Comparison of ENCODE assay signal across 2 cellular contexts in genomic region chr9:113604393-113604792, GRCh38.
TF ChIP-seq lines count a peak whose summit lies in the region.

No MANE protein-coding gene starts in this region.

TF ChIP-seq in IMR-90, 13 proteins besides CTCF, POLR2A, EP300 and RAD21 (continued from another document):
- TF ChIP-seq, protein P1, sequence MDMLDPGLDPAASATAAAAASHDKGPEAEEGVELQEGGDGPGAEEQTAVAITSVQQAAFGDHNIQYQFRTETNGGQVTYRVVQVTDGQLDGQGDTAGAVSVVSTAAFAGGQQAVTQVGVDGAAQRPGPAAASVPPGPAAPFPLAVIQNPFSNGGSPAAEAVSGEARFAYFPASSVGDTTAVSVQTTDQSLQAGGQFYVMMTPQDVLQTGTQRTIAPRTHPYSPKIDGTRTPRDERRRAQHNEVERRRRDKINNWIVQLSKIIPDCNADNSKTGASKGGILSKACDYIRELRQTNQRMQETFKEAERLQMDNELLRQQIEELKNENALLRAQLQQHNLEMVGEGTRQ (IDR thresholded peaks at IDR 0.05; ENCODE audit: low read depth, low read length): peak; percentile 79; the same call in 1 of the 2 replicates
TF ChIP-seq in IMR-90: peak in this region for 1.

TF ChIP-seq in K562, 482 proteins besides CTCF, POLR2A, EP300 and RAD21 (continued from another document):
- TF ChIP-seq, protein P1 (CRISPR knock-in tag; IDR thresholded peaks at IDR 0.05): peak; percentile 82
- TF ChIP-seq NFYB (IDR thresholded peaks at IDR 0.05; ENCODE audit: extremely low read depth, insufficient read length) (peak; percentile 43), STAT5A (IDR thresholded peaks at IDR 0.05; ENCODE audit: borderline replicate concordance, low read length) (no peak), RAD51 (IDR thresholded peaks at IDR 0.05; ENCODE audit: borderline replicate concordance, low read depth) (peak; percentile 83), L3MBTL2 (IDR thresholded peaks at IDR 0.05) (peak; percentile 59; the same call in 1 of the 2 replicates), ASH1L (IDR thresholded peaks at IDR 0.05; ENCODE audit: borderline replicate concordance, low read depth, partially characterized antibody) (no peak), CBFA2T2 (conservative IDR thresholded peaks at IDR 0.05) (0 out of 2 replicates have a peak, but pooled peaks have one; percentile 9), MCM5 (IDR thresholded peaks at IDR 0.05; ENCODE audit: low read depth) (no peak), POLR2G (IDR thresholded peaks at IDR 0.05; ENCODE audit: low read depth, low read length) (no peak), TOE1 (IDR thresholded peaks at IDR 0.05; ENCODE audit: borderline replicate concordance) (peak; percentile 38; the same call in 1 of the 2 replicates), TOE1 (CRISPR knock-in tag; IDR thresholded peaks at IDR 0.05; ENCODE audit: borderline replicate concordance, low read depth) (no peak), BHLHE40 (IDR thresholded peaks at IDR 0.05; ENCODE audit: low read length) (no peak), FOXA3 (CRISPR knock-in tag; conservative IDR thresholded peaks at IDR 0.05 in 1 of 2, IDR thresholded peaks at IDR 0.05 in 1 of 2) (no peak), USF1 (CRISPR knock-in tag; IDR thresholded peaks at IDR 0.05) (peak; percentile 85)
- TF ChIP-seq, protein P2, sequence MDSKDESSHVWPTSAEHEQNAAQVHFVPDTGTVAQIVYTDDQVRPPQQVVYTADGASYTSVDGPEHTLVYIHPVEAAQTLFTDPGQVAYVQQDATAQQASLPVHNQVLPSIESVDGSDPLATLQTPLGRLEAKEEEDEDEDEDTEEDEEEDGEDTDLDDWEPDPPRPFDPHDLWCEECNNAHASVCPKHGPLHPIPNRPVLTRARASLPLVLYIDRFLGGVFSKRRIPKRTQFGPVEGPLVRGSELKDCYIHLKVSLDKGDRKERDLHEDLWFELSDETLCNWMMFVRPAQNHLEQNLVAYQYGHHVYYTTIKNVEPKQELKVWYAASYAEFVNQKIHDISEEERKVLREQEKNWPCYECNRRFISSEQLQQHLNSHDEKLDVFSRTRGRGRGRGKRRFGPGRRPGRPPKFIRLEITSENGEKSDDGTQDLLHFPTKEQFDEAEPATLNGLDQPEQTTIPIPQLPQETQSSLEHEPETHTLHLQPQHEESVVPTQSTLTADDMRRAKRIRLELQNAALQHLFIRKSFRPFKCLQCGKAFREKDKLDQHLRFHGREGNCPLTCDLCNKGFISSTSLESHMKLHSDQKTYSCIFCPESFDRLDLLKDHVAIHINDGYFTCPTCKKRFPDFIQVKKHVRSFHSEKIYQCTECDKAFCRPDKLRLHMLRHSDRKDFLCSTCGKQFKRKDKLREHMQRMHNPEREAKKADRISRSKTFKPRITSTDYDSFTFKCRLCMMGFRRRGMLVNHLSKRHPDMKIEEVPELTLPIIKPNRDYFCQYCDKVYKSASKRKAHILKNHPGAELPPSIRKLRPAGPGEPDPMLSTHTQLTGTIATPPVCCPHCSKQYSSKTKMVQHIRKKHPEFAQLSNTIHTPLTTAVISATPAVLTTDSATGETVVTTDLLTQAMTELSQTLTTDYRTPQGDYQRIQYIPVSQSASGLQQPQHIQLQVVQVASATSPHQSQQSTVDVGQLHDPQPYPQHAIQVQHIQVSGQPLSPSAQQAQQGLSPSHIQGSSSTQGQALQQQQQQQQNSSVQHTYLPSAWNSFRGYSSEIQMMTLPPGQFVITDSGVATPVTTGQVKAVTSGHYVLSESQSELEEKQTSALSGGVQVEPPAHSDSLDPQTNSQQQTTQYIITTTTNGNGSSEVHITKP (IDR thresholded peaks at IDR 0.05; ENCODE audit: partially characterized antibody): no peak
- TF ChIP-seq, protein P3, sequence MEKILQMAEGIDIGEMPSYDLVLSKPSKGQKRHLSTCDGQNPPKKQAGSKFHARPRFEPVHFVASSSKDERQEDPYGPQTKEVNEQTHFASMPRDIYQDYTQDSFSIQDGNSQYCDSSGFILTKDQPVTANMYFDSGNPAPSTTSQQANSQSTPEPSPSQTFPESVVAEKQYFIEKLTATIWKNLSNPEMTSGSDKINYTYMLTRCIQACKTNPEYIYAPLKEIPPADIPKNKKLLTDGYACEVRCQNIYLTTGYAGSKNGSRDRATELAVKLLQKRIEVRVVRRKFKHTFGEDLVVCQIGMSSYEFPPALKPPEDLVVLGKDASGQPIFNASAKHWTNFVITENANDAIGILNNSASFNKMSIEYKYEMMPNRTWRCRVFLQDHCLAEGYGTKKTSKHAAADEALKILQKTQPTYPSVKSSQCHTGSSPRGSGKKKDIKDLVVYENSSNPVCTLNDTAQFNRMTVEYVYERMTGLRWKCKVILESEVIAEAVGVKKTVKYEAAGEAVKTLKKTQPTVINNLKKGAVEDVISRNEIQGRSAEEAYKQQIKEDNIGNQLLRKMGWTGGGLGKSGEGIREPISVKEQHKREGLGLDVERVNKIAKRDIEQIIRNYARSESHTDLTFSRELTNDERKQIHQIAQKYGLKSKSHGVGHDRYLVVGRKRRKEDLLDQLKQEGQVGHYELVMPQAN (IDR thresholded peaks at IDR 0.05; ENCODE audit: borderline replicate concordance): no peak
- TF ChIP-seq, protein P4, sequence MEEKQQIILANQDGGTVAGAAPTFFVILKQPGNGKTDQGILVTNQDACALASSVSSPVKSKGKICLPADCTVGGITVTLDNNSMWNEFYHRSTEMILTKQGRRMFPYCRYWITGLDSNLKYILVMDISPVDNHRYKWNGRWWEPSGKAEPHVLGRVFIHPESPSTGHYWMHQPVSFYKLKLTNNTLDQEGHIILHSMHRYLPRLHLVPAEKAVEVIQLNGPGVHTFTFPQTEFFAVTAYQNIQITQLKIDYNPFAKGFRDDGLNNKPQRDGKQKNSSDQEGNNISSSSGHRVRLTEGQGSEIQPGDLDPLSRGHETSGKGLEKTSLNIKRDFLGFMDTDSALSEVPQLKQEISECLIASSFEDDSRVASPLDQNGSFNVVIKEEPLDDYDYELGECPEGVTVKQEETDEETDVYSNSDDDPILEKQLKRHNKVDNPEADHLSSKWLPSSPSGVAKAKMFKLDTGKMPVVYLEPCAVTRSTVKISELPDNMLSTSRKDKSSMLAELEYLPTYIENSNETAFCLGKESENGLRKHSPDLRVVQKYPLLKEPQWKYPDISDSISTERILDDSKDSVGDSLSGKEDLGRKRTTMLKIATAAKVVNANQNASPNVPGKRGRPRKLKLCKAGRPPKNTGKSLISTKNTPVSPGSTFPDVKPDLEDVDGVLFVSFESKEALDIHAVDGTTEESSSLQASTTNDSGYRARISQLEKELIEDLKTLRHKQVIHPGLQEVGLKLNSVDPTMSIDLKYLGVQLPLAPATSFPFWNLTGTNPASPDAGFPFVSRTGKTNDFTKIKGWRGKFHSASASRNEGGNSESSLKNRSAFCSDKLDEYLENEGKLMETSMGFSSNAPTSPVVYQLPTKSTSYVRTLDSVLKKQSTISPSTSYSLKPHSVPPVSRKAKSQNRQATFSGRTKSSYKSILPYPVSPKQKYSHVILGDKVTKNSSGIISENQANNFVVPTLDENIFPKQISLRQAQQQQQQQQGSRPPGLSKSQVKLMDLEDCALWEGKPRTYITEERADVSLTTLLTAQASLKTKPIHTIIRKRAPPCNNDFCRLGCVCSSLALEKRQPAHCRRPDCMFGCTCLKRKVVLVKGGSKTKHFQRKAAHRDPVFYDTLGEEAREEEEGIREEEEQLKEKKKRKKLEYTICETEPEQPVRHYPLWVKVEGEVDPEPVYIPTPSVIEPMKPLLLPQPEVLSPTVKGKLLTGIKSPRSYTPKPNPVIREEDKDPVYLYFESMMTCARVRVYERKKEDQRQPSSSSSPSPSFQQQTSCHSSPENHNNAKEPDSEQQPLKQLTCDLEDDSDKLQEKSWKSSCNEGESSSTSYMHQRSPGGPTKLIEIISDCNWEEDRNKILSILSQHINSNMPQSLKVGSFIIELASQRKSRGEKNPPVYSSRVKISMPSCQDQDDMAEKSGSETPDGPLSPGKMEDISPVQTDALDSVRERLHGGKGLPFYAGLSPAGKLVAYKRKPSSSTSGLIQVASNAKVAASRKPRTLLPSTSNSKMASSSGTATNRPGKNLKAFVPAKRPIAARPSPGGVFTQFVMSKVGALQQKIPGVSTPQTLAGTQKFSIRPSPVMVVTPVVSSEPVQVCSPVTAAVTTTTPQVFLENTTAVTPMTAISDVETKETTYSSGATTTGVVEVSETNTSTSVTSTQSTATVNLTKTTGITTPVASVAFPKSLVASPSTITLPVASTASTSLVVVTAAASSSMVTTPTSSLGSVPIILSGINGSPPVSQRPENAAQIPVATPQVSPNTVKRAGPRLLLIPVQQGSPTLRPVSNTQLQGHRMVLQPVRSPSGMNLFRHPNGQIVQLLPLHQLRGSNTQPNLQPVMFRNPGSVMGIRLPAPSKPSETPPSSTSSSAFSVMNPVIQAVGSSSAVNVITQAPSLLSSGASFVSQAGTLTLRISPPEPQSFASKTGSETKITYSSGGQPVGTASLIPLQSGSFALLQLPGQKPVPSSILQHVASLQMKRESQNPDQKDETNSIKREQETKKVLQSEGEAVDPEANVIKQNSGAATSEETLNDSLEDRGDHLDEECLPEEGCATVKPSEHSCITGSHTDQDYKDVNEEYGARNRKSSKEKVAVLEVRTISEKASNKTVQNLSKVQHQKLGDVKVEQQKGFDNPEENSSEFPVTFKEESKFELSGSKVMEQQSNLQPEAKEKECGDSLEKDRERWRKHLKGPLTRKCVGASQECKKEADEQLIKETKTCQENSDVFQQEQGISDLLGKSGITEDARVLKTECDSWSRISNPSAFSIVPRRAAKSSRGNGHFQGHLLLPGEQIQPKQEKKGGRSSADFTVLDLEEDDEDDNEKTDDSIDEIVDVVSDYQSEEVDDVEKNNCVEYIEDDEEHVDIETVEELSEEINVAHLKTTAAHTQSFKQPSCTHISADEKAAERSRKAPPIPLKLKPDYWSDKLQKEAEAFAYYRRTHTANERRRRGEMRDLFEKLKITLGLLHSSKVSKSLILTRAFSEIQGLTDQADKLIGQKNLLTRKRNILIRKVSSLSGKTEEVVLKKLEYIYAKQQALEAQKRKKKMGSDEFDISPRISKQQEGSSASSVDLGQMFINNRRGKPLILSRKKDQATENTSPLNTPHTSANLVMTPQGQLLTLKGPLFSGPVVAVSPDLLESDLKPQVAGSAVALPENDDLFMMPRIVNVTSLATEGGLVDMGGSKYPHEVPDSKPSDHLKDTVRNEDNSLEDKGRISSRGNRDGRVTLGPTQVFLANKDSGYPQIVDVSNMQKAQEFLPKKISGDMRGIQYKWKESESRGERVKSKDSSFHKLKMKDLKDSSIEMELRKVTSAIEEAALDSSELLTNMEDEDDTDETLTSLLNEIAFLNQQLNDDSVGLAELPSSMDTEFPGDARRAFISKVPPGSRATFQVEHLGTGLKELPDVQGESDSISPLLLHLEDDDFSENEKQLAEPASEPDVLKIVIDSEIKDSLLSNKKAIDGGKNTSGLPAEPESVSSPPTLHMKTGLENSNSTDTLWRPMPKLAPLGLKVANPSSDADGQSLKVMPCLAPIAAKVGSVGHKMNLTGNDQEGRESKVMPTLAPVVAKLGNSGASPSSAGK (IDR thresholded peaks at IDR 0.05): 0 out of 2 replicates have a peak, but pooled peaks have one; percentile 40
- TF ChIP-seq, protein P5, sequence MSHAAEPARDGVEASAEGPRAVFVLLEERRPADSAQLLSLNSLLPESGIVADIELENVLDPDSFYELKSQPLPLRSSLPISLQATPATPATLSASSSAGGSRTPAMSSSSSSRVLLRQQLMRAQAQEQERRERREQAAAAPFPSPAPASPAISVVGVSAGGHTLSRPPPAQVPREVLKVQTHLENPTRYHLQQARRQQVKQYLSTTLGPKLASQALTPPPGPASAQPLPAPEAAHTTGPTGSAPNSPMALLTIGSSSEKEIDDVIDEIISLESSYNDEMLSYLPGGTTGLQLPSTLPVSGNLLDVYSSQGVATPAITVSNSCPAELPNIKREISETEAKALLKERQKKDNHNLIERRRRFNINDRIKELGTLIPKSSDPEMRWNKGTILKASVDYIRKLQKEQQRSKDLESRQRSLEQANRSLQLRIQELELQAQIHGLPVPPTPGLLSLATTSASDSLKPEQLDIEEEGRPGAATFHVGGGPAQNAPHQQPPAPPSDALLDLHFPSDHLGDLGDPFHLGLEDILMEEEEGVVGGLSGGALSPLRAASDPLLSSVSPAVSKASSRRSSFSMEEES (CRISPR knock-in tag; IDR thresholded peaks at IDR 0.05): peak; percentile 62
